ENCODE assay signal across 14 cellular contexts in genomic region chr6:30703011-30703410, GRCh38. TPM values are rescaled to one million over a fixed set of nuclear protein-coding genes. Genes with fewer than 3 reads are reported as not detected.
DNase-seq lines count a peak whose midpoint lies in the region; ATAC-seq, FAIRE-seq and TF ChIP-seq lines count a peak whose summit lies in the region.
"Had no signal": no experiment of that assay in that cellular context is flagged by ENCODE, and none has a peak within 500 bp of the region (broad histone marks: within the 10 kb centered on the region; RNA-seq: fewer than 3 reads in every experiment).

No MANE protein-coding gene starts in this region.

- ATAC-seq in left ventricle myocardium superior (no peak), heart right ventricle (no peak)
- no peak for ATAC-seq in activated CD8-positive, alpha-beta T cell treated with anti-CD3 and anti-CD28 coated beads for 36 hours

- peak; percentile 8 for DNase-seq in left ventricle myocardium superior
- DNase-seq in heart right ventricle: no peak
- peak; percentile 59 for DNase-seq in kidney
- DNase-seq in posterior vena cava (ENCODE audit: low spot score): peak; percentile 70
- no peak for DNase-seq in GM12892 (ENCODE audit: insufficient read length)
- no peak for DNase-seq in activated CD8-positive, alpha-beta T cell treated with anti-CD3 and anti-CD28 coated beads for 36 hours
- no peak for DNase-seq in UCSD-AML1 (lab: John Stamatoyannopoulos, UW; ENCODE audit: unreplicated experiment)
- DNase-seq: Caco-2; CD8-positive, alpha-beta memory T cell; DND-41; GDM1; HCEC 1CT; HFFc6 had no signal

- CTCF ChIA-PET in activated CD8-positive, alpha-beta T cell treated with anti-CD3 and anti-CD28 coated beads for 36 hours (lab: Charles Lee): no interaction called here

- 97 to 98% methylated on average over 10 of the region's 10 CpGs for WGBS in heart right ventricle, 2 donors

- no peak overlapping the region for H3K9ac ChIP-seq in kidney (ENCODE audit: low read length in 2 of 2)

- peaks cover 0 to 96% (median 32%) of the 10 kb centered on the region in 9 donors for H3K36me3 ChIP-seq in heart right ventricle
- H3K36me3 ChIP-seq in kidney (ENCODE audit: control insufficient read depth in 1 of 2, insufficient read depth in 2 of 2, low read length in 2 of 2): peaks cover 0 to 6% of the 10 kb centered on the region in 2 donors

- H3K9me3 ChIP-seq in heart right ventricle (no peaks in the 10 kb centered on the region), kidney (ENCODE audit: control insufficient read depth in 1 of 2, low read length in 2 of 2) (no peaks in the 10 kb centered on the region)
- H3K9me3 ChIP-seq: Caco-2 had no signal

- FAIRE-seq in kidney (lab: Jason Lieb, UNC) (no peak), GM12892 (lab: Jason Lieb, UNC) (no peak)

- no peaks in the 10 kb centered on the region for H3K27me3 Mint-ChIP-seq in activated CD8-positive, alpha-beta T cell treated with anti-CD3 and anti-CD28 coated beads for 36 hours
- H3K27me3 Mint-ChIP-seq: CD8-positive, alpha-beta memory T cell had no signal

- H3K4me3 Mint-ChIP-seq in activated CD8-positive, alpha-beta T cell treated with anti-CD3 and anti-CD28 coated beads for 36 hours: no peak overlapping the region
- H3K4me3 Mint-ChIP-seq: HFFc6 had no signal

- TF ChIP-seq CTCF in heart right ventricle (IDR thresholded peaks at IDR 0.05) (no peak), kidney (IDR thresholded peaks at IDR 0.05; ENCODE audit: borderline replicate concordance, extremely low read depth, insufficient read depth) (no peak)
- no peak for TF ChIP-seq CTCF in activated CD8-positive, alpha-beta T cell treated with anti-CD3 and anti-CD28 coated beads for 36 hours (IDR thresholded peaks at IDR 0.05)

- no peaks in the 10 kb centered on the region for H3K9me3 Mint-ChIP-seq in activated CD8-positive, alpha-beta T cell treated with anti-CD3 and anti-CD28 coated beads for 36 hours
- H3K9me3 Mint-ChIP-seq: CD8-positive, alpha-beta memory T cell; HFFc6 had no signal

- H3K4me1 Mint-ChIP-seq in activated CD8-positive, alpha-beta T cell treated with anti-CD3 and anti-CD28 coated beads for 36 hours (ENCODE audit: low read depth): no peaks in the 10 kb centered on the region
- H3K4me1 Mint-ChIP-seq: CD8-positive, alpha-beta memory T cell had no signal

- H3K4me3 ChIP-seq in heart right ventricle (no peak overlapping the region), kidney (ENCODE audit: low read length in 2 of 2) (no peak overlapping the region)

- peaks cover 50% of the 10 kb centered on the region for H3K36me3 Mint-ChIP-seq in activated CD8-positive, alpha-beta T cell treated with anti-CD3 and anti-CD28 coated beads for 36 hours (ENCODE audit: low read depth)

- POLR2A ChIA-PET in activated CD8-positive, alpha-beta T cell treated with anti-CD3 and anti-CD28 coated beads for 36 hours (lab: Charles Lee): interaction anchor here (1.0 to 1.3 kb wide), 2 partner anchors 9 to 11 kb away, joined by 3 read pairs; no protein-coding TSS in a partner anchor

- H3K27ac ChIP-seq in heart right ventricle (no peak overlapping the region), kidney (ENCODE audit: low read depth in 2 of 2, low read length in 2 of 2) (no peak overlapping the region)
- H3K27ac ChIP-seq: HL-60 had no signal

- no peak for TF ChIP-seq POLR2A in GM12892 (IDR thresholded peaks at IDR 0.05; ENCODE audit: low read depth, low read length)

- intact Hi-C loops in left ventricle myocardium superior (cut with micrococcal nuclease): no loop called here
- intact Hi-C loops in heart right ventricle (cut with DNase I): no loop called here
- intact Hi-C loops in kidney (cut with DNase I): no loop called here
- intact Hi-C loops in posterior vena cava (cut with DNase I): no loop called here
- intact Hi-C loops in activated CD8-positive, alpha-beta T cell treated with anti-CD3 and anti-CD28 coated beads for 36 hours (cut with micrococcal nuclease): no loop called here

- H3K27me3 ChIP-seq in heart right ventricle: no peaks in the 10 kb centered on the region

- no peak overlapping the region for H3K27ac Mint-ChIP-seq in activated CD8-positive, alpha-beta T cell treated with anti-CD3 and anti-CD28 coated beads for 36 hours
- H3K27ac Mint-ChIP-seq: HFFc6 had no signal

- H3K4me1 ChIP-seq in heart right ventricle (peaks cover 0 to 14% (median 0%) of the 10 kb centered on the region in 9 donors), kidney (ENCODE audit: control insufficient read depth in 1 of 2, insufficient read depth in 1 of 2, low read depth in 1 of 2, low read length in 2 of 2) (peaks cover 3 to 6% of the 10 kb centered on the region in 2 donors)
- H3K4me1 ChIP-seq: Caco-2 had no signal

RNA-seq across cellular contexts. Expression of gene NRM, which starts 12.2 kb away (rescaled TPM):
- total RNA-seq in left ventricle myocardium superior (4.6 TPM), heart right ventricle (1 to 10 TPM; 1.6 to 7.1 (median 3.1) TPM), kidney (14.2 TPM), posterior vena cava (10 to 100 TPM; 14.6 to 15.5 TPM)
- polyA plus RNA-seq in heart right ventricle (10 to 100 TPM; 10.4 to 11.6 TPM), kidney (ENCODE audit: insufficient read depth, low read depth, low replicate concordance) (14.2 TPM)
- 20.7 TPM for polyA plus RNA-seq in GM12892 (2012; ENCODE audit: missing spikeins)
- 10 to 100 TPM; 21.0 to 22.0 TPM for total RNA-seq in activated CD8-positive, alpha-beta T cell treated with anti-CD3 and anti-CD28 coated beads for 36 hours

RNA-seq across cellular contexts. Expression of gene MDC1, which starts 14.1 kb away (rescaled TPM):
- total RNA-seq in left ventricle myocardium superior: 13.2 TPM
- 10 to 100 TPM; 15.3 to 21.7 (median 19.5) TPM for total RNA-seq in heart right ventricle
- polyA plus RNA-seq in heart right ventricle: 10 to 100 TPM; 11.2 to 18.1 TPM
- 47.9 TPM for total RNA-seq in kidney
- 9.5 TPM for polyA plus RNA-seq in kidney (ENCODE audit: insufficient read depth, low read depth, low replicate concordance)
- 10 to 100 TPM; 24.4 to 25.0 TPM for total RNA-seq in posterior vena cava
- polyA plus RNA-seq in GM12892 (2012; ENCODE audit: missing spikeins): 56.4 TPM
- total RNA-seq in activated CD8-positive, alpha-beta T cell treated with anti-CD3 and anti-CD28 coated beads for 36 hours: 10 to 100 TPM; 80.4 to 90.7 TPM

RNA-seq across cellular contexts. Expression of gene PPP1R18, which starts 16.6 kb away (rescaled TPM):
- total RNA-seq in left ventricle myocardium superior (15.0 TPM), heart right ventricle (10 to 100 TPM in 9 of 10 donors, 1 to 10 TPM in 1; 8.2 to 47.7 (median 16.4) TPM), kidney (51.9 TPM), posterior vena cava (100 to 1,000 TPM in 1 of 2 donors, 10 to 100 TPM in 1; 70.0 to 111 TPM)
- polyA plus RNA-seq in heart right ventricle (10 to 100 TPM; 24.5 to 35.4 TPM), kidney (ENCODE audit: insufficient read depth, low read depth, low replicate concordance) (17.1 TPM)
- 42.5 TPM for polyA plus RNA-seq in GM12892 (2012; ENCODE audit: missing spikeins)
- total RNA-seq in activated CD8-positive, alpha-beta T cell treated with anti-CD3 and anti-CD28 coated beads for 36 hours: 100 to 1,000 TPM; 174 to 177 TPM

RNA-seq across cellular contexts. Expression of gene TUBB, which starts 17.1 kb away (rescaled TPM):
- total RNA-seq in left ventricle myocardium superior (196 TPM), heart right ventricle (100 to 1,000 TPM; 144 to 437 (median 189) TPM), kidney (295 TPM), posterior vena cava (100 to 1,000 TPM; 342 to 378 TPM)
- polyA plus RNA-seq in heart right ventricle (100 to 1,000 TPM; 156 to 440 TPM), kidney (ENCODE audit: insufficient read depth, low read depth, low replicate concordance) (197 TPM)
- 826 TPM for polyA plus RNA-seq in GM12892 (2012; ENCODE audit: missing spikeins)
- 1,000 to 10,000 TPM; 1,556 to 1,579 TPM for total RNA-seq in activated CD8-positive, alpha-beta T cell treated with anti-CD3 and anti-CD28 coated beads for 36 hours

RNA-seq across cellular contexts. Expression of gene DHX16, which starts 30.2 kb away (rescaled TPM):
- total RNA-seq in left ventricle myocardium superior: 20.2 TPM
- 10 to 100 TPM; 15.9 to 22.9 (median 20.9) TPM for total RNA-seq in heart right ventricle
- polyA plus RNA-seq in heart right ventricle: 10 to 100 TPM; 27.1 to 28.6 TPM
- 30.5 TPM for total RNA-seq in kidney
- polyA plus RNA-seq in kidney (ENCODE audit: insufficient read depth, low read depth, low replicate concordance): 26.7 TPM
- total RNA-seq in posterior vena cava: 10 to 100 TPM; 17.6 to 22.5 TPM
- polyA plus RNA-seq in GM12892 (2012; ENCODE audit: missing spikeins): 26.0 TPM
- 10 to 100 TPM; 31.1 to 31.3 TPM for total RNA-seq in activated CD8-positive, alpha-beta T cell treated with anti-CD3 and anti-CD28 coated beads for 36 hours

Comparison
In these comparisons a context has a peak if more than half of its experiments do, and no peak if none do; other contexts are left out.
1. DNase-seq: peak in left ventricle myocardium superior (single experiment), kidney (single experiment) and posterior vena cava (single experiment); none in heart right ventricle (0 of 2), GM12892 (single experiment), activated CD8-positive, alpha-beta T cell treated with anti-CD3 and anti-CD28 coated beads for 36 hours (single experiment) and UCSD-AML1 (single experiment).